In the genomic region with DNA sequence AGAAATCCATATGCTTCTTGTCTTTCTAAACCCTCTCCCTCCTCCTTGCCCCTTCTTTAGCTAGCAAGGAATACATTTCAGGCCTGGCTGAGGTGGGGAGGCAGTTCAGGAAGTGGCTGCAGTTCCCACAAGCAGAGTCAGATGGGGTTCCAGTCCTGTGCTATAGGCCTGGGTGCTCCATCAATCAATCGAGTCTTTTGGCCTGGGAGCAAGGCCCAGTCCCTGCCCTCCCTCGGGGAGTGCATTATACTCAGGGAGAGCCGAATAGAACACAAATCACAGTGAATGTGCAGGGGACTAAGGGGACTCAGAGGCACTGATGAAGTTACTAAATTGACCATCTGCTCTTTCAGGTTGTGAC, we compare ENCODE assay signal across 1 cellular context.
TF ChIP-seq lines count a peak whose summit lies in the region.

No MANE protein-coding gene starts in this region.

TF ChIP-seq in GM12878, 131 proteins besides CTCF, POLR2A, EP300 and RAD21:
- TF ChIP-seq, protein P1, sequence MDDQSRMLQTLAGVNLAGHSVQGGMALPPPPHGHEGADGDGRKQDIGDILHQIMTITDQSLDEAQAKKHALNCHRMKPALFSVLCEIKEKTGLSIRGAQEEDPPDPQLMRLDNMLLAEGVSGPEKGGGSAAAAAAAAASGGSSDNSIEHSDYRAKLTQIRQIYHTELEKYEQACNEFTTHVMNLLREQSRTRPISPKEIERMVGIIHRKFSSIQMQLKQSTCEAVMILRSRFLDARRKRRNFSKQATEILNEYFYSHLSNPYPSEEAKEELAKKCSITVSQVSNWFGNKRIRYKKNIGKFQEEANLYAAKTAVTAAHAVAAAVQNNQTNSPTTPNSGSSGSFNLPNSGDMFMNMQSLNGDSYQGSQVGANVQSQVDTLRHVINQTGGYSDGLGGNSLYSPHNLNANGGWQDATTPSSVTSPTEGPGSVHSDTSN (IDR thresholded peaks at IDR 0.05; ENCODE audit: insufficient replicate concordance, low read depth, low read length) = peak; percentile 69
- TF ChIP-seq BACH1 (IDR thresholded peaks at IDR 0.05; ENCODE audit: borderline replicate concordance) = no peak
- no peak for TF ChIP-seq ZBTB11 (CRISPR knock-in tag; IDR thresholded peaks at IDR 0.05)
- no peak for TF ChIP-seq HDGF (IDR thresholded peaks at IDR 0.05)
- no peak for TF ChIP-seq FOS (IDR thresholded peaks at IDR 0.05; ENCODE audit: borderline replicate concordance, extremely low read depth, insufficient read length)
- TF ChIP-seq SPI1 (IDR thresholded peaks at IDR 0.05; ENCODE audit: borderline replicate concordance, insufficient read depth, low read depth, low read length) = 0 out of 2 replicates have a peak, but pooled peaks have one; percentile 19
- TF ChIP-seq, protein P2, sequence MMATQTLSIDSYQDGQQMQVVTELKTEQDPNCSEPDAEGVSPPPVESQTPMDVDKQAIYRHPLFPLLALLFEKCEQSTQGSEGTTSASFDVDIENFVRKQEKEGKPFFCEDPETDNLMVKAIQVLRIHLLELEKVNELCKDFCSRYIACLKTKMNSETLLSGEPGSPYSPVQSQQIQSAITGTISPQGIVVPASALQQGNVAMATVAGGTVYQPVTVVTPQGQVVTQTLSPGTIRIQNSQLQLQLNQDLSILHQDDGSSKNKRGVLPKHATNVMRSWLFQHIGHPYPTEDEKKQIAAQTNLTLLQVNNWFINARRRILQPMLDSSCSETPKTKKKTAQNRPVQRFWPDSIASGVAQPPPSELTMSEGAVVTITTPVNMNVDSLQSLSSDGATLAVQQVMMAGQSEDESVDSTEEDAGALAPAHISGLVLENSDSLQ (IDR thresholded peaks at IDR 0.05) = peak; percentile 68
- TF ChIP-seq ZNF687 (IDR thresholded peaks at IDR 0.05) = peak; percentile 44; the same call in 1 of the 2 replicates
